In the genomic region with DNA sequence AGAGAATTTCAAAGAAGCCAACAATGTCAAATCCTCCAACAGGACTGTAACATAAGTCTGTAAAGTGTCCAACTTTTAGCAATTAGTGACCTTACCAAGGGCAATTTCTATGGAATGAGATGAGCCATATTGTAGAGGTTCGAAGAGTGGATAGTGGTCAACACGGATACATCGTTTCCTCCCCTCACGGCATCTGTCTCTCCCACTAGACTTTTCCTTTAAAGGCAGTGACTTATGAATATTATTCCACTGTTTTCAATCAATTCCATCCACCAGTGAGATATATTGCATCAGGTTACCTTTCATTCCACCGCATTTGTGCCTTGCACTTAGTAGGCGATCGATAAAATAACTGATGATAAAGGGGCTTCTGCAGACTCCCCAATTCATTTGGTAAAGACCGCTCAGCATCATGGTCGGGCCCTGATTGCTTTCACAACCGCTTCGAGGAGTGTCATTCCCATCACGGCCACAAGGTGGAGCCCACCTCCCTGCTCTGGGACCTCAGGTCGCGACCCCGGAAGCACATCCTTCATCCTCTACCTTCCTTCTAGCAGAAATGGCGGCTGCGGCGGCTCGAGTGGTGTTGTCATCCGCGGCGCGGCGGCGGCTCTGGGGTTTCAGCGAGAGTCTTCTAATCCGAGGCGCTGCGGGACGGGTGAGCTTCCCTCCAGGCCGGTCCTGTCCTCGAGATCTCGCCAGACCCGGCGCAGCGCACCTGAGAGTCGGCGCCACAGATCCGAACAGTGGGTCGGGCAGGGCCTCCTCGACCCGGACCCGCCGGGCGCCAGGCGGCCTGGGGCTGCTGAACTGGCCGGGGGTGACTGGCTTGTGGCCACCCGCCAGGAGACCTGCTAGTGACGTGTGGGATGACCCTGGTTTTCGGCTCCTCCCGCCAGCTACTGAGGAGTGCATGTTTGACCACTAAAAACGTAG, we compare ENCODE assay signal across 8 cellular contexts. TPM values are rescaled to one million over a fixed set of nuclear protein-coding genes. Genes with fewer than 3 reads are reported as not detected.
DNase-seq lines count a peak whose midpoint lies in the region; ATAC-seq and TF ChIP-seq lines count a peak whose summit lies in the region.

A gene with protein sequence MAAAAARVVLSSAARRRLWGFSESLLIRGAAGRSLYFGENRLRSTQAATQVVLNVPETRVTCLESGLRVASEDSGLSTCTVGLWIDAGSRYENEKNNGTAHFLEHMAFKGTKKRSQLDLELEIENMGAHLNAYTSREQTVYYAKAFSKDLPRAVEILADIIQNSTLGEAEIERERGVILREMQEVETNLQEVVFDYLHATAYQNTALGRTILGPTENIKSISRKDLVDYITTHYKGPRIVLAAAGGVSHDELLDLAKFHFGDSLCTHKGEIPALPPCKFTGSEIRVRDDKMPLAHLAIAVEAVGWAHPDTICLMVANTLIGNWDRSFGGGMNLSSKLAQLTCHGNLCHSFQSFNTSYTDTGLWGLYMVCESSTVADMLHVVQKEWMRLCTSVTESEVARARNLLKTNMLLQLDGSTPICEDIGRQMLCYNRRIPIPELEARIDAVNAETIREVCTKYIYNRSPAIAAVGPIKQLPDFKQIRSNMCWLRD (plus strand): TSS at position 535 of the 936 bp plus-strand sequence. CDS start 25 bp downstream, at position 560.

- H3K9me3 Mint-ChIP-seq in activated CD4-positive, alpha-beta T cell treated with anti-CD3 and anti-CD28 coated beads, Interleukin-2, amount 10 ng/mL, durations not matched to agents 24 days and 14 days, result no peaks in the 10 kb centered on the region

- peak within 1 kb of the TSS; percentile 99 for H3K4me3 Mint-ChIP-seq in activated CD4-positive, alpha-beta T cell treated with anti-CD3 and anti-CD28 coated beads, Interleukin-2, amount 10 ng/mL, durations not matched to agents 24 days and 14 days

- H3K27ac Mint-ChIP-seq in activated CD4-positive, alpha-beta T cell treated with anti-CD3 and anti-CD28 coated beads, Interleukin-2, amount 10 ng/mL, durations not matched to agents 24 days and 14 days, result peak within 1 kb of the TSS; percentile 95

- ATAC-seq in GM19324 (IDR thresholded peaks at IDR 0.05; ENCODE audit: low FRiP score, unreplicated experiment) (peak; percentile 94), HG03469 (IDR thresholded peaks at IDR 0.05; ENCODE audit: unreplicated experiment) (peak; percentile 89), left colon (peak; percentile 98)

- H3K4me3 ChIP-seq in coronary artery, result peak within 1 kb of the TSS; percentile 95

- peak; percentile 91 for TF ChIP-seq CTCF in coronary artery (IDR thresholded peaks at IDR 0.05)

- H3K4me1 Mint-ChIP-seq in activated CD4-positive, alpha-beta T cell treated with anti-CD3 and anti-CD28 coated beads, Interleukin-2, amount 10 ng/mL, durations not matched to agents 24 days and 14 days, result peaks cover 27% of the 10 kb centered on the region

- peaks cover 30% of the 10 kb centered on the region for H3K36me3 Mint-ChIP-seq in activated CD4-positive, alpha-beta T cell treated with anti-CD3 and anti-CD28 coated beads, Interleukin-2, amount 10 ng/mL, durations not matched to agents 24 days and 14 days (ENCODE audit: low read depth)

- peak; percentile 32 to 92 (median 86) for DNase-seq in C1 segment of cervical spinal cord (lab: John Stamatoyannopoulos, UW)
- DNase-seq in NCI-H526 (lab: John Stamatoyannopoulos, UW), result peak; percentile 92 to 97
- peak; percentile 99 for DNase-seq in activated CD4-positive, alpha-beta T cell treated with anti-CD3 and anti-CD28 coated beads, Interleukin-2, amount 10 ng/mL, durations not matched to agents 24 days and 14 days
- DNase-seq in coronary artery (ENCODE audit: low spot score), result peak; percentile 96
- DNase-seq in left colon, result peak; percentile 93 to 99
- DNase-seq in stimulated activated CD4-positive, alpha-beta T cell treated with anti-CD3 and anti-CD28 coated beads, Interleukin-1b, Interleukin-23, amount 100 ng/mL, for 48 hours, result peak; percentile 95

- intact Hi-C loops in activated CD4-positive, alpha-beta T cell treated with anti-CD3 and anti-CD28 coated beads, Interleukin-2, amount 10 ng/mL, durations not matched to agents 24 days and 14 days (cut with micrococcal nuclease), result loop anchor here (1.0 kb wide), 4 partner anchors 17 to 148 kb away; a partner anchor contains a TSS
- intact Hi-C loops in left colon (cut with DNase I, micrococcal nuclease), result no loop called here

- H3K27me3 Mint-ChIP-seq in activated CD4-positive, alpha-beta T cell treated with anti-CD3 and anti-CD28 coated beads, Interleukin-2, amount 10 ng/mL, durations not matched to agents 24 days and 14 days, result peaks cover 16% of the 10 kb centered on the region

- H3K27ac ChIP-seq in coronary artery, result peak within 1 kb of the TSS; percentile 88 to 92

RNA-seq across cellular contexts. Expression of the gene that starts here (rescaled TPM):
- 73.1 and 75.9 TPM in 2 replicates for total RNA-seq in activated CD4-positive, alpha-beta T cell treated with anti-CD3 and anti-CD28 coated beads, Interleukin-2, amount 10 ng/mL, durations not matched to agents 24 days and 14 days
- total RNA-seq in left colon, result 10 to 100 TPM; 63.2 to 63.6 TPM

Comparison
In these comparisons a context has a peak if more than half of its experiments do, and no peak if none do; other contexts are left out.
1. Peak in every context shown above with its lines: DNase-seq, ATAC-seq, H3K4me3 ChIP-seq and H3K27ac ChIP-seq.